31 cellular contexts compared by ENCODE assay signal in the genomic region with DNA sequence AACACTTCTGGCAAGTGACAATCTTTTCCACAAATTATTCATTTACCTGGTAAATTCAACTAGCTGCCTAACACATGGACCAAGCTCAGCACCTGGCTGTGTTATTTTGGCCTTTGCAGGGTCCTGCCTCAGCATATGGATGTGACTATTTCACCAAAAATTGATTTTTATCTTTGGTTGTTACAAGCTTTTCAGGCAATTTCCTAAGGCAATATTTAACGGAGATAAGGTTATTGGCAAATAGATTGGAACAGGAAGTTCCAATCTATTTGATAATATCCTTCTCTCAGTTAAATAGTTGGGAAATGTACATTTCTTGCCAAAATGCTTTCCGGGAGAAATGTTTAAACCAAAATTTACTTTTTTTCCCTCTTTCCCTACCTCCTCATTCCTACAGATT.
"Had no signal": no experiment of that assay in that cellular context is flagged by ENCODE, and none has a peak within 500 bp of the region (broad histone marks: within the 10 kb centered on the region; RNA-seq: fewer than 3 reads in every experiment).

No MANE protein-coding gene starts in this region.

- H3K4me1 ChIP-seq: ascending aorta had no signal

- H3K36me3 ChIP-seq: ascending aorta, cardiac muscle cell, WERI-Rb-1 had no signal

- H3K27me3 ChIP-seq: ascending aorta, cardiac muscle cell had no signal

- DNase-seq: activated CD4-positive, alpha-beta memory T cell treated with anti-CD3 and anti-CD28 coated beads, Interleukin-2, amount 10 ng/mL, durations not matched to agents 7 days and 5 days; activated CD4-positive, alpha-beta T cell treated with anti-CD3 and anti-CD28 coated beads for 1 hour; activated CD4-positive, alpha-beta T cell treated with anti-CD3 and anti-CD28 coated beads for 36 hours; activated CD4-positive, alpha-beta T cell treated with anti-CD3 and anti-CD28 coated beads for 48 hours; activated CD4-positive, alpha-beta T cell treated with anti-CD3 and anti-CD28 coated beads, Interleukin-2, amount 10 ng/mL, durations not matched to agents 7 days and 5 days; activated CD4-positive, alpha-beta T cell treated with anti-CD3 and anti-CD28 coated beads, Interleukin-2, amount 50 U/mL, for 48 hours; activated CD4-positive, CD25-positive, alpha-beta regulatory T cell; activated CD8-positive, alpha-beta memory T cell treated with anti-CD3 and anti-CD28 coated beads for 24 hours; activated CD8-positive, alpha-beta memory T cell treated with anti-CD3 and anti-CD28 coated beads, Interleukin-2, amount 10 ng/mL, durations not matched to agents 7 days and 5 days; activated CD8-positive, alpha-beta memory T cell treated with anti-CD3 and anti-CD28 coated beads, Interleukin-2, amount 50 U/mL, for 48 hours; activated CD8-positive, alpha-beta T cell treated with anti-CD3 and anti-CD28 coated beads, Interleukin-2, amount 10 ng/mL, durations not matched to agents 7 days and 5 days; activated effector memory CD4-positive, alpha-beta T cell treated with Interleukin-2 at 50 U/mL for 16 hours; activated gamma-delta T cell; activated naive CD4-positive, alpha-beta T cell treated with anti-CD3 and anti-CD28 coated beads, Interleukin-2, amount 10 ng/mL, durations not matched to agents 7 days and 5 days; activated naive CD4-positive, alpha-beta T cell treated with Interleukin-2 at 50 U/mL for 16 hours; activated naive CD8-positive, alpha-beta T cell treated with anti-CD3 and anti-CD28 coated beads, Interleukin-2, amount 10 ng/mL, durations not matched to agents 7 days and 5 days; activated naive CD8-positive, alpha-beta T cell treated with anti-CD3 and anti-CD28 coated beads, Interleukin-2, amount 50 U/mL, for 24 hours; activated T-cell treated with anti-CD3 and anti-CD28 coated beads, Interleukin-2, amount 50 U/mL, for 24 hours; activated T-cell treated with anti-CD3 and anti-CD28 coated beads, Interleukin-2, amount 50 U/mL, for 48 hours; amygdala; anterior cingulate cortex; caudate nucleus; cerebellar nuclear complex; T-helper 1 cell; T-helper 2 cell; T-helper 9 cell; WERI-Rb-1 had no signal

- H3K27ac ChIP-seq: ascending aorta, cardiac muscle cell, WERI-Rb-1 had no signal

- ATAC-seq: activated CD4-positive, alpha-beta T cell treated with anti-CD3 and anti-CD28 coated beads for 36 hours; activated CD4-positive, CD25-positive, alpha-beta regulatory T cell treated with anti-CD3 and anti-CD28 coated beads, Interleukin-2, amount 50 U/mL, for 24 hours; activated CD8-positive, alpha-beta memory T cell treated with anti-CD3 and anti-CD28 coated beads, Interleukin-2, amount 10 ng/mL, durations not matched to agents 7 days and 5 days; activated CD8-positive, alpha-beta T cell treated with anti-CD3 and anti-CD28 coated beads, Interleukin-2, amount 10 ng/mL, durations not matched to agents 7 days and 5 days; activated naive CD8-positive, alpha-beta T cell treated with anti-CD3 and anti-CD28 coated beads, Interleukin-2, amount 50 U/mL, for 24 hours; WTC11 had no signal

- H3K4me3 ChIP-seq: ascending aorta, cardiac muscle cell had no signal

- H3K9me3 ChIP-seq: ascending aorta had no signal
